In the genomic region with DNA sequence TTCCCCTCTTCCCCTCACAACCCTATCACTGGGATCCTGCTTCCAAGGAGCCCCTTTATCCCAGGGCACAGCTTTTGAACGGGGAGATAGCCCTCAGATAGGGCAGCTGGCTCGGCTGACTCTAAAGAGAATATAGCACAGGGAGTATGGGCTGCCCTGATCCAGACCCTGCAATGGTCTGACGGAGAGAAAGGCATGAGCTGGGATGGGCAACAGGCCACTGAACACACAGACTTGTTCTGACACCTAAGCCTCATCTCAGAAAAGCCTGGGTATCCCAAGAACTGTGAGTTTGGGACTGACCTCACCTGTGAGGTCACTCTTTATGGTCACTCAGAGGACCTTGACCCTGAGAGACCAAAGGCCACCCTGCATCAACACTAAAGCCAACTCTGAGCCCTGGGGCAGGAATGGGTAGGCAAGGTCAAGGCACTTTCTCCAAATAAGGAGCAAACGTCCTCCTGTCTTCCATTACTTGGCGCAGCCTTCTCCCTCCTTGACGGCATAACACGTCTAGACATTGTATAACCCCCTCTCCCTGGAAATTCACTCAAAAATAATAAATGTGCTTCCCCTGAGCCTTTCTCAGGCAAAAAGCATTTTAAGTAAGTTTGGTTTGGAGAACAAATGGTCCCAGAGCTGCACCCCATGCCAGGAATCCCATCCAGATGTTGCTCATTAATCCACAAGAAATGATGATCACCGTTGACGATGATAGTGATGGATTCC, we compare ENCODE assay signal across 28 cellular contexts. TPM values are rescaled to one million over a fixed set of nuclear protein-coding genes. Genes with fewer than 3 reads are reported as not detected.
"Had no signal": no experiment of that assay in that cellular context is flagged by ENCODE, and none has a peak within 500 bp of the region (broad histone marks: within the 10 kb centered on the region; RNA-seq: fewer than 3 reads in every experiment).

No MANE protein-coding gene starts in this region.

- H3K4me1 ChIP-seq: left lung, lower lobe of right lung, pancreas, prostate gland had no signal

- H3K36me3 Mint-ChIP-seq: mesothelial cell of epicardium; natural killer cell treated with Interleukin-12 subunit alpha and Interleukin-12 subunit beta and Interleukin-15 and Interleukin-18, amount 100 ng/mL, for 72 hours; stimulated activated effector memory CD8-positive, alpha-beta T cell treated with anti-CD3 and anti-CD28 coated beads, Interleukin-12 subunit alpha, Interleukin-12 subunit beta, amount 100 ng/mL, for 72 hours had no signal

- H3K36me3 ChIP-seq: cardiac muscle cell, esophagus squamous epithelium, lower lobe of right lung, pancreas, prostate gland, tibial nerve had no signal

- H3K9me3 Mint-ChIP-seq: dendritic cell treated with granulocyte-macrophage colony-stimulating factor and Interleukin-4, amounts not matched to agents 40 ng/mL and 50 ng/mL, for 4 days; effector memory CD8-positive, alpha-beta T cell; memory B cell; mesothelial cell of epicardium; natural killer cell treated with Interleukin-12 subunit alpha and Interleukin-12 subunit beta and Interleukin-15 and Interleukin-18, amount 100 ng/mL, for 72 hours; stimulated activated effector memory CD8-positive, alpha-beta T cell treated with anti-CD3 and anti-CD28 coated beads, Interleukin-12 subunit alpha, Interleukin-12 subunit beta, amount 100 ng/mL, for 72 hours; stimulated activated naive CD8-positive, alpha-beta T cell treated with anti-CD3 and anti-CD28 coated beads, Interleukin-15, Interleukin-2, amounts not matched to agents 100 ng/mL and 50 ng/mL, for 24 hours had no signal

- H3K9me3 ChIP-seq: esophagus squamous epithelium, left lung, lower lobe of right lung, pancreas, prostate gland, tibial nerve had no signal

- H3K4me3 Mint-ChIP-seq: dendritic cell treated with granulocyte-macrophage colony-stimulating factor and Interleukin-4, amounts not matched to agents 40 ng/mL and 50 ng/mL, for 4 days; effector memory CD8-positive, alpha-beta T cell; memory B cell; mesothelial cell of epicardium; natural killer cell treated with Interleukin-12 subunit alpha and Interleukin-12 subunit beta and Interleukin-15 and Interleukin-18, amount 100 ng/mL, for 72 hours; stimulated activated effector memory CD8-positive, alpha-beta T cell treated with anti-CD3 and anti-CD28 coated beads, Interleukin-12 subunit alpha, Interleukin-12 subunit beta, amount 100 ng/mL, for 72 hours; stimulated activated naive CD8-positive, alpha-beta T cell treated with anti-CD3 and anti-CD28 coated beads, Interleukin-15, Interleukin-2, amounts not matched to agents 100 ng/mL and 50 ng/mL, for 24 hours had no signal

- ATAC-seq: effector memory CD8-positive, alpha-beta T cell; lower lobe of right lung; natural killer cell treated with Interleukin-12 subunit alpha and Interleukin-12 subunit beta and Interleukin-15 and Interleukin-18, amount 100 ng/mL, for 72 hours; pancreas; stimulated activated effector memory CD8-positive, alpha-beta T cell treated with anti-CD3 and anti-CD28 coated beads, Interleukin-12 subunit alpha, Interleukin-12 subunit beta, amount 100 ng/mL, for 72 hours had no signal

- H3K4me3 ChIP-seq: cardiac muscle cell, esophagus squamous epithelium, left lung, lower lobe of right lung, pancreas, prostate gland, smooth muscle cell, tibial nerve had no signal

- H3K4me1 Mint-ChIP-seq: memory B cell; stimulated activated effector memory CD8-positive, alpha-beta T cell treated with anti-CD3 and anti-CD28 coated beads, Interleukin-12 subunit alpha, Interleukin-12 subunit beta, amount 100 ng/mL, for 72 hours had no signal

- H3K27ac Mint-ChIP-seq: dendritic cell treated with granulocyte-macrophage colony-stimulating factor and Interleukin-4, amounts not matched to agents 40 ng/mL and 50 ng/mL, for 4 days; effector memory CD8-positive, alpha-beta T cell; mesothelial cell of epicardium; natural killer cell treated with Interleukin-12 subunit alpha and Interleukin-12 subunit beta and Interleukin-15 and Interleukin-18, amount 100 ng/mL, for 72 hours; stimulated activated effector memory CD8-positive, alpha-beta T cell treated with anti-CD3 and anti-CD28 coated beads, Interleukin-12 subunit alpha, Interleukin-12 subunit beta, amount 100 ng/mL, for 72 hours; stimulated activated naive CD8-positive, alpha-beta T cell treated with anti-CD3 and anti-CD28 coated beads, Interleukin-15, Interleukin-2, amounts not matched to agents 100 ng/mL and 50 ng/mL, for 24 hours had no signal

- H3K27me3 ChIP-seq: cardiac muscle cell, left lung, pancreas, tibial nerve had no signal

- H3K27ac ChIP-seq: cardiac muscle cell, esophagus squamous epithelium, left lung, lower lobe of right lung, pancreas, prostate gland, tibial nerve had no signal

- H3K27me3 Mint-ChIP-seq: dendritic cell treated with granulocyte-macrophage colony-stimulating factor and Interleukin-4, amounts not matched to agents 40 ng/mL and 50 ng/mL, for 4 days; memory B cell; stimulated activated naive CD8-positive, alpha-beta T cell treated with anti-CD3 and anti-CD28 coated beads, Interleukin-15, Interleukin-2, amounts not matched to agents 100 ng/mL and 50 ng/mL, for 24 hours had no signal

- DNase-seq: cerebellar nuclear complex; effector memory CD8-positive, alpha-beta T cell; esophagus squamous epithelium; foreskin melanocyte; head of caudate nucleus; hypothalamus; islet precursor cell; left lung; lower lobe of right lung; occipital lobe; pancreas; stimulated activated CD4-positive, alpha-beta T cell treated with anti-CD3 and anti-CD28 coated beads, Interleukin-4, amount 100 ng/mL, for 1 hour; stimulated activated CD8-positive, alpha-beta memory T cell treated with anti-CD3 and anti-CD28 coated beads, Interleukin-4, amount 100 ng/mL, for 48 hours had no signal

RNA-seq across cellular contexts. Expression of gene LRRC18, which starts 8.2 kb away (rescaled TPM):
- total RNA-seq: cardiac muscle cell; epithelial cell of proximal tubule; mesothelial cell of epicardium; myocyte; natural killer cell treated with Interleukin-12 subunit alpha and Interleukin-12 subunit beta and Interleukin-15 and Interleukin-18, amount 100 ng/mL, for 72 hours; occipital lobe; pancreas; renal cortical epithelial cell; smooth muscle cell; temporal lobe; tibial nerve; ureter had no signal
- polyA plus RNA-seq: cardiac muscle cell, pancreas, smooth muscle cell had no signal
